Comparison of ENCODE assay signal across 8 cellular contexts in the genomic region with DNA sequence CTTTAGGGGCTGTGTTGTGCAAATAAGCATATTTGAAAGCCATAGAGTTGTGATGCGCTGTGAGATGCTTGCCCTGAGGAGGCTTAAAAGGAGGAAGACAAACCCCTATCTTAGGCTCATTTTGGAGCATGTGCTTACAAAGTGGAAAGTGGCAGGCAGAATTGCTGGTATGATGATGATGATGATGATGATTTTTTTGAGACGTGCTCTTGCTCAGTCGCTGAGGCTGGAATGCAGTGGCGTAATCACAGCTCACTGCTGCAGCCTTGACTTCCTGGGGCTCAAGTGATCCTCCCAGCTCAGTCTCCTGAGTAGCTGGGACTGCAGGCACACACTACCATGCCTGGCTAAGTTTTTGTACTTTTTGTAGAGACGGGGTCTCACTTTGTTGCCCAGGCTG. TPM values are rescaled to one million over a fixed set of nuclear protein-coding genes. Genes with fewer than 3 reads are reported as not detected.
A peak's percentile ranks its signal among the peaks of the same experiment; 100 is the strongest.
DNase-seq lines count a peak whose midpoint lies in the region; ATAC-seq and TF ChIP-seq lines count a peak whose summit lies in the region.

No MANE protein-coding gene starts in this region.

- peak overlapping the region; percentile 85 for H3K27ac Mint-ChIP-seq in neural crest cell (ENCODE audit: unreplicated experiment)

- DNase-seq in GM06990 (ENCODE audit: extremely low read depth, insufficient read length) (no peak), Peyer's patch (peak in 2 of 3 donors; percentile 29 to 58), dorsolateral prefrontal cortex (no peak), neural crest cell (ENCODE audit: low read depth, low spot score) (no peak), NCI-H1694 (lab: John Stamatoyannopoulos, UW) (no peak), GM19240 (ENCODE audit: insufficient read length, low spot score) (no peak)

- H3K4me1 Mint-ChIP-seq in neural crest cell, result peaks cover 31% of the 10 kb centered on the region

- ATAC-seq in HG03457 (IDR thresholded peaks at IDR 0.05; ENCODE audit: unreplicated experiment), result no peak
- no peak for ATAC-seq in HG03108 (IDR thresholded peaks at IDR 0.05; ENCODE audit: unreplicated experiment)

- H3K4me3 ChIP-seq in GM06990 (replicated peaks; ENCODE audit: low read depth, low read length) (peak overlapping the region; percentile 68), Peyer's patch (peak overlapping the region; percentile 73 to 93 (median 85)), dorsolateral prefrontal cortex (peak overlapping the region; percentile 55 to 92 (median 82))

- H3K4me1 ChIP-seq in Peyer's patch, result peaks cover 0 to 35% (median 17%) of the 10 kb centered on the region in 4 donors

- peak overlapping the region; percentile 100 for H3K4me3 Mint-ChIP-seq in neural crest cell

- intact Hi-C loops in dorsolateral prefrontal cortex (cut with DNase I), result no loop called here

- H3K9me3 ChIP-seq in Peyer's patch, result no peaks in the 10 kb centered on the region

- TF ChIP-seq POLR2A in Peyer's patch (IDR thresholded peaks at IDR 0.05), result no peak

- peak overlapping the region; percentile 97 to 98 (median 98) for H3K27ac ChIP-seq in Peyer's patch
- peak overlapping the region in 51 of 59 donors; percentile 0 to 100 (median 99) for H3K27ac ChIP-seq in dorsolateral prefrontal cortex

- no peaks in the 10 kb centered on the region for H3K9me3 Mint-ChIP-seq in neural crest cell

- peaks cover 3% of the 10 kb centered on the region for H3K36me3 ChIP-seq in GM06990 (ENCODE audit: control insufficient read depth, insufficient read depth, low read length)
- H3K36me3 ChIP-seq in Peyer's patch, result peaks cover 0 to 20% (median 0%) of the 10 kb centered on the region in 3 donors

- H3K27me3 Mint-ChIP-seq in neural crest cell (ENCODE audit: low read depth), result no peaks in the 10 kb centered on the region

- TF ChIP-seq CTCF in GM06990 (IDR thresholded peaks at IDR 0.05; ENCODE audit: insufficient read depth, low read length, poor library complexity, severe bottlenecking), result no peak
- no peak for TF ChIP-seq CTCF in Peyer's patch (IDR thresholded peaks at IDR 0.05)
- TF ChIP-seq CTCF in dorsolateral prefrontal cortex (IDR thresholded peaks at IDR 0.05 in 54 of 56, conservative IDR thresholded peaks at IDR 0.05 in 2 of 56; ENCODE audit: low read depth in 1 of 56, partially characterized antibody in 56 of 56), result no peak
- TF ChIP-seq CTCF in neural crest cell (conservative IDR thresholded peaks at IDR 0.05), result no peak

- peaks cover 10% of the 10 kb centered on the region for H3K36me3 Mint-ChIP-seq in neural crest cell (ENCODE audit: low read depth)

- H3K27me3 ChIP-seq in GM06990 (replicated peaks; ENCODE audit: control insufficient read depth, insufficient read depth, low read length) (no peaks in the 10 kb centered on the region), Peyer's patch (no peaks in the 10 kb centered on the region), dorsolateral prefrontal cortex (no peaks in the 10 kb centered on the region)

RNA-seq across cellular contexts. Expression of gene CNOT8, which starts 1.7 kb away (rescaled TPM):
- total RNA-seq in Peyer's patch, result 10 to 100 TPM; 36.9 to 88.3 (median 56.8) TPM
- total RNA-seq in dorsolateral prefrontal cortex, result 10 to 100 TPM; 40.2 to 72.9 (median 52.6) TPM
- 51.9 and 53.1 TPM in 2 replicates for total RNA-seq in neural crest cell

RNA-seq across cellular contexts. Expression of gene FAXDC2, which starts 9.7 kb away (rescaled TPM):
- total RNA-seq in Peyer's patch, result 10 to 100 TPM; 16.5 to 64.2 (median 42.3) TPM
- total RNA-seq in dorsolateral prefrontal cortex, result 100 to 1,000 TPM in 7 of 120 experiments, 10 to 100 TPM in 113; 17.1 to 155 (median 53.8) TPM
- 2.7 and 2.9 TPM in 2 replicates for total RNA-seq in neural crest cell

Comparison
In these comparisons a context has a peak if more than half of its experiments do, and no peak if none do; other contexts are left out.
1. DNase-seq: peak in Peyer's patch (2 of 3); none in GM06990 (single experiment), dorsolateral prefrontal cortex (0 of 10), neural crest cell (single experiment), NCI-H1694 (single experiment) and GM19240 (single experiment).
2. Peak in every context shown above with its lines, with median percentiles within 50 percentile points of each other: H3K4me3 ChIP-seq.